Comparison of ENCODE assay signal across 8 cellular contexts in the genomic region with DNA sequence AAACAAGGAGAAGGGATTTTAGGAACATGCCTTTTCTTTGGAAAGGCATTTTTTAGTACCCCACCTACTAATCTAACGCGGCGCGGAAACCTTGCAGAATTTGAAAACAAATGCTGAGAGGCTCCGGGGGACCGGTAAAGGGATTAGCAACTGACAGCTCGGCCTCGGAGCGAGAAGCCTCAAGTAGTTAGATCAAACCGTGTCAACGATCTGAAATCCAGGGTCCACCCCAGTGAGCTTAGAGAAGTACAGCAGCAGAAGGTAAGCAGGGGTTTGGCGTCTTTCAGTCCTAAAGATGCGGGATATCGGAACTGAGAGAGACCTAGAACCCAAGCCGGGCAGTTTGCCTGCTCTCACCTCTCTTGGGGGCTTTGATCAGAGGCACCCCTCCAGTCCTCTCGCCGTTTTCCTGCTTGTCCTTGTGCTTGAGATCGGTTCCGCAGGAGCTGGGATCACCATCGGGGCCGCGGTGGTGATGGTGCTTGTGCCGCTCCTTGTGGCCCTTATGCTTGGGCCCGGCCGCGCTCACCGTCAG. TPM values are rescaled to one million over a fixed set of nuclear protein-coding genes. Genes with fewer than 3 reads are reported as not detected.
DNase-seq lines count a peak whose midpoint lies in the region; ATAC-seq, FAIRE-seq and TF ChIP-seq lines count a peak whose summit lies in the region.

No MANE protein-coding gene starts in this region.

- H3K4me3 ChIP-seq in AG10803 (ENCODE audit: low read length) = peak overlapping the region; percentile 97
- peak overlapping the region; percentile 70 to 99 (median 93) for H3K4me3 ChIP-seq in dorsolateral prefrontal cortex
- H3K4me3 ChIP-seq in lung = peak overlapping the region; percentile 83

- intact Hi-C loops in dorsolateral prefrontal cortex (cut with DNase I) = loop anchor here (5.0 kb wide), 3 partner anchors 54 to 739 kb away; a partner anchor contains a TSS

- H3K4me3 Mint-ChIP-seq in T-cell = peak overlapping the region; percentile 98 to 99 (median 99)
- peak overlapping the region; percentile 93 to 99 for H3K4me3 Mint-ChIP-seq in stimulated activated naive B cell treated with anti-CD40 and anti-IgM and Interleukin-4, amounts not matched to agents 10 μg/mL and 1 μg/mL and 100 μg/mL, for 72 hours

- FAIRE-seq in frontal cortex (lab: Jason Lieb, UNC) = no peak

- no peaks in the 10 kb centered on the region for H3K36me3 ChIP-seq in lung (ENCODE audit: control insufficient read depth in 2 of 2, insufficient read depth in 2 of 2, low read length in 2 of 2)

- H3K27ac ChIP-seq in dorsolateral prefrontal cortex = peak overlapping the region; percentile 62 to 98 (median 93)
- H3K27ac ChIP-seq in lung (ENCODE audit: low read depth in 1 of 2, low read length in 1 of 2) = peak overlapping the region; percentile 97 to 98

- peak; percentile 34 for ATAC-seq in GM18511 (IDR thresholded peaks at IDR 0.05; ENCODE audit: unreplicated experiment)
- peak; percentile 2 for ATAC-seq in HG03439 (IDR thresholded peaks at IDR 0.05; ENCODE audit: unreplicated experiment)
- peak in 2 of 4 experiments; percentile 10 to 13 for ATAC-seq in T-cell (replicated peaks in 1 of 4)
- ATAC-seq in lung (ENCODE audit: insufficient read depth, low FRiP score) = peak; percentile 34
- ATAC-seq in stimulated activated naive B cell treated with anti-CD40 and anti-IgM and Interleukin-4, amounts not matched to agents 10 μg/mL and 1 μg/mL and 100 μg/mL, for 72 hours (replicated peaks) = peak; percentile 1 to 2

- POLR2A ChIA-PET in T-cell (lab: Charles Lee) = interaction anchor here (0.5 to 2.0 kb wide), 13 partner anchors 16 to 1288 kb away, joined by 3 to 11 read pairs (median 3); a partner anchor contains a TSS

- peak overlapping the region; percentile 98 for H3K27ac Mint-ChIP-seq in T-cell
- peak overlapping the region; percentile 96 for H3K27ac Mint-ChIP-seq in stimulated activated naive B cell treated with anti-CD40 and anti-IgM and Interleukin-4, amounts not matched to agents 10 μg/mL and 1 μg/mL and 100 μg/mL, for 72 hours

- no peaks in the 10 kb centered on the region for H3K27me3 Mint-ChIP-seq in T-cell
- H3K27me3 Mint-ChIP-seq in stimulated activated naive B cell treated with anti-CD40 and anti-IgM and Interleukin-4, amounts not matched to agents 10 μg/mL and 1 μg/mL and 100 μg/mL, for 72 hours = no peaks in the 10 kb centered on the region

- no peaks in the 10 kb centered on the region for H3K9me3 ChIP-seq in lung (ENCODE audit: control insufficient read depth in 2 of 2, insufficient read depth in 1 of 2, low read length in 1 of 2)

- peaks cover 43 to 49% (median 46%) of the 10 kb centered on the region in 3 donors for H3K4me1 Mint-ChIP-seq in T-cell
- peaks cover 12 to 22% of the 10 kb centered on the region in 2 donors for H3K4me1 Mint-ChIP-seq in stimulated activated naive B cell treated with anti-CD40 and anti-IgM and Interleukin-4, amounts not matched to agents 10 μg/mL and 1 μg/mL and 100 μg/mL, for 72 hours

- H3K27me3 ChIP-seq in dorsolateral prefrontal cortex (no peaks in the 10 kb centered on the region), lung (ENCODE audit: control insufficient read depth, insufficient read depth) (no peaks in the 10 kb centered on the region)

- TF ChIP-seq CTCF in AG10803 (conservative IDR thresholded peaks at IDR 0.05; ENCODE audit: low read length) = no peak
- no peak for TF ChIP-seq CTCF in dorsolateral prefrontal cortex (IDR thresholded peaks at IDR 0.05 in 54 of 56, conservative IDR thresholded peaks at IDR 0.05 in 2 of 56; ENCODE audit: low read depth in 1 of 56, partially characterized antibody in 56 of 56)
- TF ChIP-seq CTCF in lung (IDR thresholded peaks at IDR 0.05; ENCODE audit: control extremely low read depth, extremely low read depth) = no peak

- CTCF ChIA-PET in T-cell (lab: Charles Lee) = interaction anchor here in 1 of 2 donors (0.6 to 1.9 kb wide), 6 partner anchors 23 to 135 kb away, joined by 3 to 5 read pairs (median 4); a partner anchor contains a TSS

- peak; percentile 17 for DNase-seq in AG10803 (ENCODE audit: low read depth)
- DNase-seq in T-cell = peak in 22 of 34 experiments; percentile 3 to 33 (median 17)
- DNase-seq in dorsolateral prefrontal cortex = peak in 5 of 10 donors; percentile 5 to 47 (median 27)
- DNase-seq in lung (ENCODE audit: low spot score) = peak; percentile 39
- no peak for DNase-seq in stimulated activated naive B cell treated with anti-CD40 and anti-IgM and Interleukin-4, amounts not matched to agents 10 μg/mL and 1 μg/mL and 100 μg/mL, for 72 hours
- no peak for DNase-seq in frontal cortex (ENCODE audit: low spot score in 2 of 2)

- 0% methylated on average over 27 of the region's 27 CpGs for whole genome bisulfite sequencing in lung, 2 donors

- H3K36me3 Mint-ChIP-seq in T-cell = peaks cover 5% of the 10 kb centered on the region
- H3K36me3 Mint-ChIP-seq in stimulated activated naive B cell treated with anti-CD40 and anti-IgM and Interleukin-4, amounts not matched to agents 10 μg/mL and 1 μg/mL and 100 μg/mL, for 72 hours = peaks cover 16% of the 10 kb centered on the region in 2 donors

- H3K4me1 ChIP-seq in lung (ENCODE audit: control insufficient read depth in 2 of 2, insufficient read depth in 2 of 2, low read length in 2 of 2) = peaks cover 3 to 6% of the 10 kb centered on the region in 2 donors

- no peaks in the 10 kb centered on the region for H3K9me3 Mint-ChIP-seq in T-cell
- H3K9me3 Mint-ChIP-seq in stimulated activated naive B cell treated with anti-CD40 and anti-IgM and Interleukin-4, amounts not matched to agents 10 μg/mL and 1 μg/mL and 100 μg/mL, for 72 hours = no peaks in the 10 kb centered on the region

RNA-seq across cellular contexts. Expression of a gene that starts 0.9 kb away (rescaled TPM):
- total RNA-seq in T-cell (10 to 100 TPM; 43.9 to 49.9 (median 45.1) TPM), dorsolateral prefrontal cortex (10 to 100 TPM; 17.8 to 36.6 (median 24.2) TPM), lung (10 to 100 TPM; 18.2 to 39.0 TPM), frontal cortex (66.0 TPM)
- 1 to 10 TPM; 4.4 to 6.8 TPM for polyA plus RNA-seq in lung

RNA-seq across cellular contexts. Expression of a gene that starts 52.1 kb away (rescaled TPM):
- 10 to 100 TPM in 2 of 5 donors, 1 to 10 TPM in 3; 5.9 to 10.5 (median 9.2) TPM for total RNA-seq in T-cell
- 10 to 100 TPM; 19.2 to 58.0 (median 40.1) TPM for total RNA-seq in dorsolateral prefrontal cortex
- 10 to 100 TPM; 23.3 to 29.7 TPM for total RNA-seq in lung
- 10 to 100 TPM in 1 of 2 donors, 1 to 10 TPM in 1; 9.5 to 15.8 TPM for polyA plus RNA-seq in lung
- 33.0 TPM for total RNA-seq in frontal cortex

Comparison
In these comparisons a context has a peak if more than half of its experiments do, and no peak if none do; other contexts are left out.
1. DNase-seq: peak in AG10803 (single experiment), T-cell (22 of 34) and lung (single experiment); none in stimulated activated naive B cell treated with anti-CD40 and anti-IgM and Interleukin-4, amounts not matched to agents 10 μg/mL and 1 μg/mL and 100 μg/mL, for 72 hours (single experiment) and frontal cortex (0 of 2).
2. Peak in every context shown above with its lines, with median percentiles within 50 percentile points of each other: H3K4me3 ChIP-seq.